8 cellular contexts compared by ENCODE assay signal in the genomic region with DNA sequence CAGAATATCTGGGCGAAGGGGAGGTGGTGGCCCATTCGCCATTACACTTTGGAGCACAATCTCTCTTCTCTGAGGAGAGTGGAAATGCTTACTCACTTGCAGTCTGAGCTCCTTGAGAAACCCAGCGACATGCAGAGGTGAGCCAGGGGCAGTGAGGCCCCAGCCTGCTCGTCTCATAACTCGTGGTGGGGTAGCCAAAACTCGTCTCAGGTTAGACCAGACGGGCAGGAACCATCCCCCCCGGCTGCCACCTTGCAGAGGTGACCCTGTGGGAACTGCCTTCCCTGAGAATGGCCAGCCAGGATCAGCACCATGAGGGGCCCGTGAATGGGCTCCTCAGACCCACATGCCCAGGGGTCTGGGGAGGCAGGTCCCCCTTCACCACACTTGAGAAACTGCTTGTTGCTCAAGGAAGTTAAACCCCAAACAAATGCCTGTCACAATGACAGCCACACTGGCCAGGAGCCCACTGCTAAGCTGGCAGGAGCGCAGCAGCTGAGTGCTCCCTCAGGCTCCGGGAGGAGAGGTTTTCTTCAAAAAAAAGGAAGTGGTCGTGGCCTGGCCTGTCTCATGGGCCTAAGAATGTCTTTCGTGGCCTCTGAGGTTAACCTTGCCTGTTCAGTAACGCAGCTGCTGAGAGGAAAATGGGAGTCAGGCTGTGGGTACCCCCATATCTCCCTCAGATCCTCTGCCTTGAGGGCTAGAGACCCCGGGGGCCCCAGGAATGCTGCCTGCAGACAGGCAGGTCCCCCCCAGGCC. TPM values are rescaled to one million over a fixed set of nuclear protein-coding genes. Genes with fewer than 3 reads are reported as not detected.
DNase-seq lines count a peak whose midpoint lies in the region; ATAC-seq and TF ChIP-seq lines count a peak whose summit lies in the region.

No MANE protein-coding gene starts in this region.

- POLR2A ChIA-PET in activated naive CD8-positive, alpha-beta T cell treated with anti-CD3 and anti-CD28 coated beads, Interleukin-2, amount 10 ng/mL, durations not matched to agents 7 days and 5 days (lab: Charles Lee) = interaction anchor here (0.8 to 1.2 kb wide), 2 partner anchors 18 to 84 kb away, joined by 3 to 4 read pairs; a partner anchor contains a TSS

- peak; percentile 89 for ATAC-seq in activated naive CD8-positive, alpha-beta T cell treated with anti-CD3 and anti-CD28 coated beads, Interleukin-2, amount 10 ng/mL, durations not matched to agents 7 days and 5 days (ENCODE audit: low read depth)

- H3K9me3 Mint-ChIP-seq in activated naive CD8-positive, alpha-beta T cell treated with anti-CD3 and anti-CD28 coated beads, Interleukin-2, amount 10 ng/mL, durations not matched to agents 7 days and 5 days = no peaks in the 10 kb centered on the region
- H3K9me3 Mint-ChIP-seq in activated naive CD8-positive, alpha-beta T cell treated with anti-CD3 and anti-CD28 coated beads for 36 hours = no peaks in the 10 kb centered on the region

- peaks cover 30% of the 10 kb centered on the region for H3K4me1 Mint-ChIP-seq in activated naive CD8-positive, alpha-beta T cell treated with anti-CD3 and anti-CD28 coated beads, Interleukin-2, amount 10 ng/mL, durations not matched to agents 7 days and 5 days
- H3K4me1 Mint-ChIP-seq in activated naive CD8-positive, alpha-beta T cell treated with anti-CD3 and anti-CD28 coated beads for 36 hours = peaks cover 15% of the 10 kb centered on the region

- H3K4me3 ChIP-seq in skeletal muscle cell (ENCODE audit: low read depth, low read length) = no peak overlapping the region

- DNase-seq in activated naive CD8-positive, alpha-beta T cell treated with anti-CD3 and anti-CD28 coated beads, Interleukin-2, amount 10 ng/mL, durations not matched to agents 7 days and 5 days = peak; percentile 52
- DNase-seq in activated naive CD8-positive, alpha-beta T cell treated with anti-CD3 and anti-CD28 coated beads for 36 hours = no peak
- peak; percentile 88 for DNase-seq in RPMI8226
- DNase-seq in foreskin melanocyte = peak; percentile 18
- peak; percentile 21 for DNase-seq in skeletal muscle cell (ENCODE audit: low read depth)
- no peak for DNase-seq in erythroblast (lab: John Stamatoyannopoulos, UW)
- no peak for DNase-seq in NCI-H1417 (lab: John Stamatoyannopoulos, UW)
- no peak for DNase-seq in NCI-H1694 (lab: John Stamatoyannopoulos, UW)

- peak overlapping the region; percentile 80 for H3K27ac Mint-ChIP-seq in activated naive CD8-positive, alpha-beta T cell treated with anti-CD3 and anti-CD28 coated beads, Interleukin-2, amount 10 ng/mL, durations not matched to agents 7 days and 5 days
- no peak overlapping the region for H3K27ac Mint-ChIP-seq in activated naive CD8-positive, alpha-beta T cell treated with anti-CD3 and anti-CD28 coated beads for 36 hours

- H3K4me3 Mint-ChIP-seq in activated naive CD8-positive, alpha-beta T cell treated with anti-CD3 and anti-CD28 coated beads, Interleukin-2, amount 10 ng/mL, durations not matched to agents 7 days and 5 days = peak overlapping the region; percentile 42
- H3K4me3 Mint-ChIP-seq in activated naive CD8-positive, alpha-beta T cell treated with anti-CD3 and anti-CD28 coated beads for 36 hours = no peak overlapping the region

- no peak for TF ChIP-seq POLR2A in erythroblast (IDR thresholded peaks at IDR 0.05; ENCODE audit: low read length)

- peaks cover 1% of the 10 kb centered on the region for H3K36me3 Mint-ChIP-seq in activated naive CD8-positive, alpha-beta T cell treated with anti-CD3 and anti-CD28 coated beads, Interleukin-2, amount 10 ng/mL, durations not matched to agents 7 days and 5 days
- peaks cover 4% of the 10 kb centered on the region for H3K36me3 Mint-ChIP-seq in activated naive CD8-positive, alpha-beta T cell treated with anti-CD3 and anti-CD28 coated beads for 36 hours

- peaks cover 4% of the 10 kb centered on the region for H3K27me3 Mint-ChIP-seq in activated naive CD8-positive, alpha-beta T cell treated with anti-CD3 and anti-CD28 coated beads, Interleukin-2, amount 10 ng/mL, durations not matched to agents 7 days and 5 days
- no peaks in the 10 kb centered on the region for H3K27me3 Mint-ChIP-seq in activated naive CD8-positive, alpha-beta T cell treated with anti-CD3 and anti-CD28 coated beads for 36 hours

RNA-seq across cellular contexts. Expression of a gene that starts 9.2 kb away (rescaled TPM):
- total RNA-seq in activated naive CD8-positive, alpha-beta T cell treated with anti-CD3 and anti-CD28 coated beads, Interleukin-2, amount 10 ng/mL, durations not matched to agents 7 days and 5 days = 1 to 10 TPM in 1 of 2 experiments, under 1 TPM in 1; 0.99 to 1.9 TPM
- 1 to 10 TPM; 1.4 to 1.6 TPM for total RNA-seq in activated naive CD8-positive, alpha-beta T cell treated with anti-CD3 and anti-CD28 coated beads for 36 hours

Comparison
In these comparisons a context has a peak if more than half of its experiments do, and no peak if none do; other contexts are left out.
1. DNase-seq: peak in activated naive CD8-positive, alpha-beta T cell treated with anti-CD3 and anti-CD28 coated beads, Interleukin-2, amount 10 ng/mL, durations not matched to agents 7 days and 5 days (single experiment), RPMI8226 (single experiment), foreskin melanocyte (single experiment) and skeletal muscle cell (single experiment); none in activated naive CD8-positive, alpha-beta T cell treated with anti-CD3 and anti-CD28 coated beads for 36 hours (single experiment), erythroblast (0 of 2), NCI-H1417 (0 of 3) and NCI-H1694 (single experiment).